23 cellular contexts compared by ENCODE assay signal in the genomic region with DNA sequence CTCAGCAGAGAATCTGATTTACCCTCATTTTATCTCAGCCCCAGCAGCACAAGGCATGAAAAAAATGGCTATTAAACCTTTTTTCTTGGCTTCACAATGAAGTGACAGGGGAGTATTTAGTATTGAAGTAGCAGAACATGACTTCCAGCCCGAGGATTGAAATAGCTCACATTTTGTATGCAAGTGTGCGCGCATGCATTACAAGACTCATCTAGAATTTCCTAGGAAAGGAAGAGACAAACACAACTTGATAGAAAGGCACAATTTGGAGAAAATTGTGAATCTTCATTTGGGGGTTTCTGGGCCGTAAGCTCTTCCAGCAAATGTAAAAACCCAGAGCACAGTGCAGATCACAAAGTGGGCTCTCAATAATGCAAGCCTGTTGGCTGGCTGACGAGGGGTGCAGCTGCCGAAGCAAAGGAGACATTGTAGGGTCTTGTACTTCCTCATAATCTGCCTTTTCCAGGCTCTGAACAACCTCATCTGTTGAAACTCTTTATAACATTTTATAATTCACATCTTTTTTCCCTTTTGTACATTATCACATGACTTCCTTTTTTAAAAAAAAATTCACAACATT.
"Had no signal": no experiment of that assay in that cellular context is flagged by ENCODE, and none has a peak within 500 bp of the region (broad histone marks: within the 10 kb centered on the region; RNA-seq: fewer than 3 reads in every experiment).

No MANE protein-coding gene starts in this region.

- H3K4me3 Mint-ChIP-seq: activated CD4-positive, alpha-beta T cell treated with anti-CD3 and anti-CD28 coated beads, Interleukin-2, amount 10 ng/mL, durations not matched to agents 7 days and 5 days; activated CD8-positive, alpha-beta memory T cell treated with anti-CD3 and anti-CD28 coated beads, Interleukin-2, amount 10 ng/mL, durations not matched to agents 7 days and 5 days; activated CD8-positive, alpha-beta T cell treated with anti-CD3 and anti-CD28 coated beads for 36 hours; central memory CD8-positive, alpha-beta T cell; endodermal cell had no signal

- H3K4me1 Mint-ChIP-seq: activated CD4-positive, alpha-beta T cell treated with anti-CD3 and anti-CD28 coated beads, Interleukin-2, amount 10 ng/mL, durations not matched to agents 7 days and 5 days; activated CD8-positive, alpha-beta memory T cell treated with anti-CD3 and anti-CD28 coated beads, Interleukin-2, amount 10 ng/mL, durations not matched to agents 7 days and 5 days; central memory CD8-positive, alpha-beta T cell had no signal

- H3K4me3 ChIP-seq: ascending aorta, colonic mucosa, esophagus squamous epithelium, gastrocnemius medialis, heart left ventricle, prostate gland, right atrium auricular region, spleen, thyroid gland had no signal

- DNase-seq: activated CD4-positive, alpha-beta T cell treated with anti-CD3 and anti-CD28 coated beads, Interleukin-2, amount 10 ng/mL, durations not matched to agents 7 days and 5 days; activated CD4-positive, CD25-positive, alpha-beta regulatory T cell treated with anti-CD3 and anti-CD28 coated beads, Interleukin-2, amount 50 U/mL, for 72 hours; activated CD8-positive, alpha-beta memory T cell treated with anti-CD3 and anti-CD28 coated beads, Interleukin-2, amount 10 ng/mL, durations not matched to agents 7 days and 5 days; activated CD8-positive, alpha-beta T cell treated with anti-CD3 and anti-CD28 coated beads for 36 hours; activated gamma-delta T cell treated with Interleukin-2 at 50 U/mL for 16 hours; colonic mucosa; endodermal cell; esophagus squamous epithelium; gastrocnemius medialis; heart left ventricle; left ventricle myocardium superior; mammary epithelial cell; naive B cell; spleen; stimulated activated CD4-positive, alpha-beta T cell treated with anti-CD3 and anti-CD28 coated beads, Interleukin-4, amount 100 ng/mL, for 1 hour; stimulated activated naive CD4-positive, alpha-beta T cell; thyroid gland had no signal

- H3K27me3 Mint-ChIP-seq: activated CD4-positive, alpha-beta T cell treated with anti-CD3 and anti-CD28 coated beads, Interleukin-2, amount 10 ng/mL, durations not matched to agents 7 days and 5 days; activated CD8-positive, alpha-beta memory T cell treated with anti-CD3 and anti-CD28 coated beads, Interleukin-2, amount 10 ng/mL, durations not matched to agents 7 days and 5 days had no signal

- H3K36me3 Mint-ChIP-seq: activated CD8-positive, alpha-beta memory T cell treated with anti-CD3 and anti-CD28 coated beads, Interleukin-2, amount 10 ng/mL, durations not matched to agents 7 days and 5 days; activated naive CD4-positive, alpha-beta T cell treated with anti-CD3 and anti-CD28 coated beads, Interleukin-2, amount 50 U/mL, for 72 hours; naive B cell had no signal

- ATAC-seq: activated CD8-positive, alpha-beta memory T cell treated with anti-CD3 and anti-CD28 coated beads, Interleukin-2, amount 10 ng/mL, durations not matched to agents 7 days and 5 days; activated CD8-positive, alpha-beta T cell treated with anti-CD3 and anti-CD28 coated beads for 36 hours; activated naive CD4-positive, alpha-beta T cell treated with anti-CD3 and anti-CD28 coated beads, Interleukin-2, amount 50 U/mL, for 72 hours; gastrocnemius medialis; heart left ventricle; left ventricle myocardium superior had no signal

- H3K9me3 Mint-ChIP-seq: activated CD4-positive, alpha-beta T cell treated with anti-CD3 and anti-CD28 coated beads, Interleukin-2, amount 10 ng/mL, durations not matched to agents 7 days and 5 days; activated CD8-positive, alpha-beta T cell treated with anti-CD3 and anti-CD28 coated beads for 36 hours; central memory CD8-positive, alpha-beta T cell had no signal

- H3K27ac Mint-ChIP-seq: activated CD4-positive, alpha-beta T cell treated with anti-CD3 and anti-CD28 coated beads, Interleukin-2, amount 10 ng/mL, durations not matched to agents 7 days and 5 days; activated CD8-positive, alpha-beta memory T cell treated with anti-CD3 and anti-CD28 coated beads, Interleukin-2, amount 10 ng/mL, durations not matched to agents 7 days and 5 days; activated CD8-positive, alpha-beta T cell treated with anti-CD3 and anti-CD28 coated beads for 36 hours; activated naive CD4-positive, alpha-beta T cell treated with anti-CD3 and anti-CD28 coated beads, Interleukin-2, amount 50 U/mL, for 72 hours; endodermal cell had no signal

- H3K27ac ChIP-seq: ascending aorta, colonic mucosa, esophagus squamous epithelium, gastrocnemius medialis, heart left ventricle, prostate gland, right atrium auricular region, spleen, thyroid gland, VCaP had no signal
